8 cellular contexts compared by ENCODE assay signal in the genomic region with DNA sequence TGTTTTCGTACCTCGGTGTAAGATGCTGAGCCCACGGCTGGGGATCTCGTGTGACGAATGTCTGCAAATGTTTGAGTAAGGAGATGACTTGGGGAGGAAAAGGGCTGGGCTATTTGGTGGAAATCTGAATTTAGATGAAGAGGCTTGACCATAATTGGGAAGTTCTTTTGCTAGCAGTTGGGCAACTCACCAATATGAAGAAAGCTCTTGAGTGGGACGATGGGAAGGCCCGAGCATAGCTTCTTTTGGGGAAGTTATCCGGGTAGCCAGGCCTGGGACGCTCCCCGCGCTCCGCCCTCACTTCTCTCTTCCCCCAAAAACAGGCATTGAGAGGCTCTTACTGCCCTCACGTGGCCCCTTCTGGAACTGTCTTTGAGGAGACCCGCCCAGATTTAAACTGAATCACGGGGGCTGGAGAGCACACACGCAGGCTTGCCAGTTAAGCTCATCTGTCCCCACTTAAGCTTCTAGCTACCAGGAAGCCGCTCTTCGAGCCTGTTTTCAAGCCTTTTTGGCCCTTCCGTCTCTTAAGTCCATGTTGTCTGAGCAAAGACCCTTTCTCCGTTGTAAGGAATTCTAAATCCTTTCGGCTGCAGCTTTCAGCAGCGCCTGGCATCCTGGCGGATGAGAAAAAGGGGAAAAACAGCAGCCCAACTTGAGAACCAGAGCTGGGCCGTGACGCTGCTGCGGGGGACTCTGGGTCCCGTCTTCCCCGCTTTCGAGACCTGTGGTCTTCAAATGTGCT.
DNase-seq lines count a peak whose midpoint lies in the region; ATAC-seq, FAIRE-seq and TF ChIP-seq lines count a peak whose summit lies in the region.

No MANE protein-coding gene starts in this region.

- ATAC-seq in RWPE2 (ENCODE audit: low read depth): peak; percentile 90

- peak overlapping the region; percentile 77 for H3K4me3 Mint-ChIP-seq in neural crest cell

- intact Hi-C loops in stomach (cut with DNase I; ENCODE audit: low total_unique reads): no loop called here

- TF ChIP-seq POLR2A in stomach (IDR thresholded peaks at IDR 0.05): no peak

- TF ChIP-seq EP300 in stomach (IDR thresholded peaks at IDR 0.05): no peak

- DNase-seq in GOT3 (lab: John Stamatoyannopoulos, UW): peak; percentile 88
- DNase-seq in LNCaP clone FGC (ENCODE audit: low read depth): peak; percentile 35
- DNase-seq in RWPE2 (ENCODE audit: low spot score): no peak
- DNase-seq in activated effector memory CD4-positive, alpha-beta T cell treated with anti-CD3 and anti-CD28 coated beads, Interleukin-2, amount 50 U/mL, for 16 hours: peak; percentile 93
- DNase-seq in foreskin fibroblast: peak; percentile 94 to 98
- peak; percentile 86 for DNase-seq in neural crest cell (ENCODE audit: low read depth, low spot score)
- peak; percentile 88 for DNase-seq in stomach

- peaks cover 15% of the 10 kb centered on the region for H3K4me1 Mint-ChIP-seq in neural crest cell

- no peaks in the 10 kb centered on the region for H3K9me3 Mint-ChIP-seq in neural crest cell

- H3K27me3 ChIP-seq in RWPE2 (ENCODE audit: insufficient read depth, poor library complexity, severe bottlenecking) (no peaks in the 10 kb centered on the region), stomach (no peaks in the 10 kb centered on the region)

- H3K36me3 ChIP-seq in RWPE2 (ENCODE audit: low read depth) (peaks cover 3% of the 10 kb centered on the region; the same call in 1 of the 2 replicates), stomach (peaks cover 0 to 19% (median 12%) of the 10 kb centered on the region in 4 donors)

- H3K36me3 Mint-ChIP-seq in neural crest cell (ENCODE audit: low read depth): no peaks in the 10 kb centered on the region

- FAIRE-seq in G401.6 (lab: Jason Lieb, UNC): peak; percentile 87

- H3K27ac Mint-ChIP-seq in neural crest cell (ENCODE audit: unreplicated experiment): peak overlapping the region; percentile 29

- peaks cover 3% of the 10 kb centered on the region for H3K4me1 ChIP-seq in RWPE2 (ENCODE audit: insufficient read depth, poor library complexity, severe bottlenecking)
- H3K4me1 ChIP-seq in stomach: peaks cover 0 to 23% (median 18%) of the 10 kb centered on the region in 4 donors

- peak; percentile 88 for TF ChIP-seq CTCF in LNCaP clone FGC (IDR thresholded peaks at IDR 0.05; ENCODE audit: control insufficient read depth, extremely low read depth, insufficient read depth)
- TF ChIP-seq CTCF in RWPE2 (IDR thresholded peaks at IDR 0.05; ENCODE audit: poor library complexity, severe bottlenecking): peak; percentile 71
- TF ChIP-seq CTCF in foreskin fibroblast (IDR thresholded peaks at IDR 0.05; ENCODE audit: low read depth, low read length): peak; percentile 82
- TF ChIP-seq CTCF in neural crest cell (conservative IDR thresholded peaks at IDR 0.05): peak; percentile 89
- peak in 5 of 7 experiments; percentile 35 to 83 (median 72) for TF ChIP-seq CTCF in stomach (IDR thresholded peaks at IDR 0.05)

- H3K4me3 ChIP-seq in LNCaP clone FGC (ENCODE audit: low read depth, low read length) (peak overlapping the region; percentile 24), RWPE2 (ENCODE audit: severe bottlenecking) (no peak overlapping the region), foreskin fibroblast (ENCODE audit: low read depth in 1 of 2, low read length in 2 of 2) (peak overlapping the region; percentile 30 to 42), stomach (peak overlapping the region; percentile 29 to 48 (median 39))

- H3K9me3 ChIP-seq in RWPE2 (ENCODE audit: severe bottlenecking) (no peaks in the 10 kb centered on the region), stomach (no peaks in the 10 kb centered on the region)

- H3K27ac ChIP-seq in RWPE2 (ENCODE audit: poor library complexity, severe bottlenecking): peak overlapping the region; percentile 3
- peak overlapping the region; percentile 50 to 95 (median 93) for H3K27ac ChIP-seq in stomach

- WGBS in stomach, 5 donors: 3 to 7% (median 4%) methylated on average over 29 of the region's 29 CpGs

- H3K27me3 Mint-ChIP-seq in neural crest cell (ENCODE audit: low read depth): no peaks in the 10 kb centered on the region
